In the genomic region with DNA sequence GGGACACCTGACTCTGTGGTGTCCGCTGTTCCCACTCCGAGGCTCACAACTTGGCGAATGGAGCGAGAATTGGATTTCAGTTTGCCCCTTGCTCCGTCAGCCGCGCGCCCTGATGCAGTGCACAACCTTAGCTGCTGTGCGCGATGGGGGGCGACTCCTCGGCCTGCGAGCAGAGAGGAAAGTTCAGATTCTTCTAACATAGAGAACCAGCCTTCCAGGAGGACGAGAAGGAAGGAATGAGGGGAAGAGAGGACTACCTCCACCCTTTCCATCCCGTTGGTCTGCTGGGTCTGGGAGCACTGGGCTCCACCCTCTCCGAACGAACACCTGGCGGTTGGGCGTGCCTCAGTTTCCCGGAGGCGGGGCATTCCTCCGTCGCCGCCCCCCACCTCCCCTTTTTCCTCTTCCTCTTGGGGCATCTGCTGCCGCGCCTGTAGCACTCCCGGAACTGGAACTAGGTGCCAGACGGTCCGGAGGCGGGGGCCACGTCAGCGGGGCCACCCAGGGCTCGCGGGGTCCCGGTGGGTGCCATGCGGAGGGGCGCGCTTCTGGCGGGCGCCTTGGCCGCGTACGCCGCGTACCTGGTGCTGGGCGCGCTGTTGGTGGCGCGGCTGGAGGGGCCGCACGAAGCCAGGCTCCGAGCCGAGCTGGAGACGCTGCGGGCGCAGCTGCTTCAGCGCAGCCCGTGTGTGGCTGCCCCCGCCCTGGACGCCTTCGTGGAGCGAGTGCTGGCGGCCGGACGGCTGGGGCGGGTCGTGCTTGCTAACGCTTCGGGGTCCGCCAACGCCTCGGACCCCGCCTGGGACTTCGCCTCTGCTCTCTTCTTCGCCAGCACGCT, we compare ENCODE assay signal across 8 cellular contexts. TPM values are rescaled to one million over a fixed set of nuclear protein-coding genes. Genes with fewer than 3 reads are reported as not detected.
DNase-seq lines count a peak whose midpoint lies in the region; ATAC-seq and TF ChIP-seq lines count a peak whose summit lies in the region.

Gene KCNK6, plus strand, starts transcription at position 425 of the 838 bp plus-strand sequence. Its CDS starts 106 bp downstream, at position 531.

- H3K4me3 ChIP-seq in WI38 (ENCODE audit: low read depth, low read length): peak within 1 kb of the TSS; percentile 62
- peak within 1 kb of the TSS; percentile 81 for H3K4me3 ChIP-seq in coronary artery
- peak within 1 kb of the TSS; percentile 51 to 57 (median 55) for H3K4me3 ChIP-seq in right lobe of liver

- H3K9me3 ChIP-seq in right lobe of liver: no peaks in the 10 kb centered on the region

- peak; percentile 60 for TF ChIP-seq POLR2A in right lobe of liver (IDR thresholded peaks at IDR 0.05)

- no peaks in the 10 kb centered on the region for H3K27me3 ChIP-seq in right lobe of liver

- intact Hi-C loops in right lobe of liver (cut with DNase I): no loop called here

- ATAC-seq in right lobe of liver (no peak), HG03378 (IDR thresholded peaks at IDR 0.05; ENCODE audit: unreplicated experiment) (no peak)

- H3K27ac ChIP-seq in coronary artery (peak within 1 kb of the TSS; percentile 84 to 93), right lobe of liver (peak within 1 kb of the TSS; percentile 66 to 81 (median 70))

- peak; percentile 17 for DNase-seq in SIG-M5 treated with dmso at 0.1 percent for 504 hours (lab: John Stamatoyannopoulos, UW; ENCODE audit: unreplicated experiment)
- DNase-seq in SIG-M5 (lab: John Stamatoyannopoulos, UW): no peak
- DNase-seq in coronary artery (ENCODE audit: low spot score): no peak
- DNase-seq in right lobe of liver: peak; percentile 66 to 74 (median 67)
- DNase-seq in stimulated activated CD4-positive, alpha-beta T cell treated with anti-CD3 and anti-CD28 coated beads, TNF-alpha, amount 100 ng/mL, for 4 hours (ENCODE audit: low read depth in 3 of 3): peak; percentile 26 to 47 (median 36)
- no peak for DNase-seq in NCI-H1092 (lab: John Stamatoyannopoulos, UW)

- WGBS in right lobe of liver (ENCODE audit: insufficient coverage, low coverage, low lambda C conversion rate, missing lambda C conversion rate): 1% methylated on average over 12 of the region's 76 CpGs

- no peaks in the 10 kb centered on the region for H3K36me3 ChIP-seq in right lobe of liver

- H3K4me1 ChIP-seq in right lobe of liver: peaks cover 0 to 8% (median 0%) of the 10 kb centered on the region in 4 donors

- TF ChIP-seq CTCF in WI38 (IDR thresholded peaks at IDR 0.05; ENCODE audit: low read depth, low read length) (no peak), coronary artery (IDR thresholded peaks at IDR 0.05) (no peak), right lobe of liver (IDR thresholded peaks at IDR 0.05) (no peak)

RNA-seq across cellular contexts. Expression of gene KCNK6, which starts in this region (rescaled TPM):
- total RNA-seq in right lobe of liver: 1 to 10 TPM; 1.1 to 3.1 (median 2.2) TPM

Comparison
In these comparisons a context has a peak if more than half of its experiments do, and no peak if none do; other contexts are left out.
1. DNase-seq: peak in SIG-M5 treated with dmso at 0.1 percent for 504 hours (single experiment), right lobe of liver (3 of 3) and stimulated activated CD4-positive, alpha-beta T cell treated with anti-CD3 and anti-CD28 coated beads, TNF-alpha, amount 100 ng/mL, for 4 hours (3 of 3); none in SIG-M5 (single experiment), coronary artery (single experiment) and NCI-H1092 (single experiment).
2. Peak in every context shown above with its lines, with median percentiles within 50 percentile points of each other: H3K4me3 ChIP-seq.